Comparison of ENCODE assay signal across 8 cellular contexts in genomic region chr17:72539981-72540897, GRCh38.
A peak's percentile ranks its signal among the peaks of the same experiment; 100 is the strongest.
DNase-seq lines count a peak whose midpoint lies in the region; ATAC-seq, FAIRE-seq and TF ChIP-seq lines count a peak whose summit lies in the region.

No MANE protein-coding gene starts in this region.

- H3K9ac ChIP-seq in DND-41 (ENCODE audit: low read depth, low read length), result no peak overlapping the region
- no peak overlapping the region for H3K9ac ChIP-seq in HUES6 (ENCODE audit: low read length)
- no peak overlapping the region for H3K9ac ChIP-seq in neuronal stem cell (ENCODE audit: low read depth, low read length, poor library complexity)

- H4K91ac ChIP-seq in neuronal stem cell (ENCODE audit: low read depth, low read length, poor library complexity), result no peak overlapping the region

- no peaks in the 10 kb centered on the region for H3K9me3 ChIP-seq in DND-41 (ENCODE audit: insufficient read depth, low read length, severe bottlenecking)
- 0 out of 2 replicates have a peak, but pooled peaks cover 6% of the 10 kb centered on the region for H3K9me3 ChIP-seq in HUES6 (ENCODE audit: control insufficient read depth, insufficient read depth, low read depth, low read length)
- H3K9me3 ChIP-seq in neuronal stem cell (replicated peaks in 1 of 2; ENCODE audit: control insufficient read depth in 2 of 2, insufficient read depth in 1 of 2, low read depth in 1 of 2, low read length in 2 of 2), result no peaks in the 10 kb centered on the region
- H3K9me3 ChIP-seq in transverse colon, result no peaks in the 10 kb centered on the region

- H3K4me3 ChIP-seq in DND-41 (ENCODE audit: low read depth in 1 of 2, low read length in 2 of 2) (no peak overlapping the region), HUES6 (ENCODE audit: low read depth, low read length) (peak overlapping the region; percentile 39), neuronal stem cell (ENCODE audit: low read length in 2 of 2) (peak overlapping the region in 1 of 2 donors; percentile 46), transverse colon (peak overlapping the region in 2 of 4 donors; percentile 18 to 42)

- no peak overlapping the region; the same call in 1 of the 2 replicates for H3K4me2 ChIP-seq in DND-41 (ENCODE audit: insufficient read depth, low read length)
- no peak overlapping the region for H3K4me2 ChIP-seq in neuronal stem cell (ENCODE audit: insufficient read depth, low read length, poor library complexity, severe bottlenecking)

- peak overlapping the region; percentile 4 for H3K23ac ChIP-seq in neuronal stem cell (ENCODE audit: low read depth, low read length, poor library complexity)

- H2AFZ ChIP-seq in DND-41 (ENCODE audit: low read depth, low read length) (no peak overlapping the region), neuronal stem cell (ENCODE audit: low read length) (peak overlapping the region; percentile 94)

- peak overlapping the region; percentile 90 for H3K18ac ChIP-seq in neuronal stem cell (ENCODE audit: low read length)

- peaks cover 8% of the 10 kb centered on the region for H3K27me3 ChIP-seq in DND-41 (ENCODE audit: insufficient read depth, low read length, poor library complexity)
- no peaks in the 10 kb centered on the region for H3K27me3 ChIP-seq in HUES6 (ENCODE audit: control insufficient read depth, insufficient read depth, low read length)
- H3K27me3 ChIP-seq in foreskin keratinocyte, result no peaks in the 10 kb centered on the region
- peaks cover 0 to 3% (median 0%) of the 10 kb centered on the region in 3 experiments for H3K27me3 ChIP-seq in neuronal stem cell (ENCODE audit: control insufficient read depth in 3 of 3, insufficient read depth in 3 of 3, low read depth in 1 of 3, low read length in 3 of 3)
- no peaks in the 10 kb centered on the region for H3K27me3 ChIP-seq in transverse colon

- no peak for FAIRE-seq in RCC 7860 (lab: Jason Lieb, UNC)

- in situ Hi-C loops in transverse colon (cut with MboI; ENCODE audit: low pct_ligation_motif_present in 1 of 4, low pct_unique_long_range_greater_than_20kb in 1 of 4, low sequenced_read_pairs in 3 of 4), result loop anchor here (10.0 to 25.0 kb wide), 7 partner anchors 105 to 1903 kb away; no protein-coding TSS in a partner anchor

- peak; percentile 79 for TF ChIP-seq CTCF in DND-41 (IDR thresholded peaks at IDR 0.05; ENCODE audit: borderline replicate concordance, extremely low read depth, low read length, poor library complexity, severe bottlenecking)
- TF ChIP-seq CTCF in foreskin keratinocyte (conservative IDR thresholded peaks at IDR 0.05), result peak; percentile 93
- TF ChIP-seq CTCF in transverse colon (IDR thresholded peaks at IDR 0.05), result peak; percentile 67 to 91 (median 88)

- no peaks in the 10 kb centered on the region for H3K79me2 ChIP-seq in DND-41 (ENCODE audit: insufficient read depth, low read length)

- H2BK120ac ChIP-seq in neuronal stem cell (ENCODE audit: low read depth, low read length), result no peak overlapping the region

- no peak for TF ChIP-seq POLR2A in transverse colon (IDR thresholded peaks at IDR 0.05)

- H2BK15ac ChIP-seq in neuronal stem cell (ENCODE audit: low read length), result no peak overlapping the region

- H3K14ac ChIP-seq in neuronal stem cell (ENCODE audit: low read length), result no peak overlapping the region

- intact Hi-C loops in transverse colon (cut with DNase I; ENCODE audit: low total_unique reads), result loop anchor here (5.0 to 10.0 kb wide), 3 partner anchors 418 to 1903 kb away; partner anchors contain the start of gene SOX9

- peak overlapping the region; percentile 7 for H2BK5ac ChIP-seq in neuronal stem cell (ENCODE audit: low read length)

- H3K27ac ChIP-seq in DND-41 (ENCODE audit: low read length), result no peak overlapping the region
- no peak overlapping the region; the same call in 1 of the 2 replicates for H3K27ac ChIP-seq in HUES6 (ENCODE audit: low read depth, low read length)
- peak overlapping the region; percentile 40 for H3K27ac ChIP-seq in foreskin keratinocyte
- peak overlapping the region; percentile 14 for H3K27ac ChIP-seq in neuronal stem cell (replicated peaks; ENCODE audit: low read length)
- H3K27ac ChIP-seq in transverse colon, result peak overlapping the region; percentile 55 to 81 (median 78)

- peak overlapping the region; percentile 20 for H2AK5ac ChIP-seq in neuronal stem cell (ENCODE audit: low read depth, low read length)

- no peak overlapping the region for H2BK12ac ChIP-seq in neuronal stem cell (ENCODE audit: low read length)

- ATAC-seq in DND-41 (ENCODE audit: insufficient read depth, low read depth), result peak; percentile 80
- peak; percentile 83 for ATAC-seq in GM21515 (IDR thresholded peaks at IDR 0.05; ENCODE audit: unreplicated experiment)
- ATAC-seq in foreskin keratinocyte, result peak; percentile 90

- no peak for TF ChIP-seq EP300 in transverse colon (IDR thresholded peaks at IDR 0.05; ENCODE audit: low read depth)

- peaks cover 3% of the 10 kb centered on the region for H3K79me1 ChIP-seq in neuronal stem cell (ENCODE audit: low read depth, low read length)

- H3K4me1 ChIP-seq in DND-41 (ENCODE audit: insufficient read depth, low read length) (peaks cover 3% of the 10 kb centered on the region; the same call in 1 of the 2 replicates), HUES6 (ENCODE audit: control insufficient read depth, insufficient read depth, low read length) (peaks cover 19% of the 10 kb centered on the region), foreskin keratinocyte (no peaks in the 10 kb centered on the region), neuronal stem cell (ENCODE audit: control insufficient read depth in 2 of 2, insufficient read depth in 1 of 2, low read depth in 1 of 2, low read length in 2 of 2) (peaks cover 10 to 15% of the 10 kb centered on the region in 2 donors), transverse colon (peaks cover 0 to 19% (median 18%) of the 10 kb centered on the region in 4 donors)

- no peak overlapping the region for H3K4ac ChIP-seq in neuronal stem cell (ENCODE audit: low read length)

- 0 out of 2 replicates have a peak, but pooled peaks cover 3% of the 10 kb centered on the region for H4K20me1 ChIP-seq in DND-41 (ENCODE audit: insufficient read depth, low read length)

- no peak overlapping the region for H4K8ac ChIP-seq in neuronal stem cell (ENCODE audit: low read depth, low read length)

- no peaks in the 10 kb centered on the region for H3K36me3 ChIP-seq in DND-41 (ENCODE audit: insufficient read depth, low read length)
- no peaks in the 10 kb centered on the region for H3K36me3 ChIP-seq in HUES6 (ENCODE audit: control insufficient read depth, insufficient read depth, low read length)
- H3K36me3 ChIP-seq in neuronal stem cell (replicated peaks in 1 of 2; ENCODE audit: control insufficient read depth in 2 of 2, insufficient read depth in 2 of 2, low read length in 2 of 2), result no peaks in the 10 kb centered on the region
- H3K36me3 ChIP-seq in transverse colon, result no peaks in the 10 kb centered on the region

- DNase-seq in DND-41, result peak; percentile 59
- DNase-seq in RCC 7860 (ENCODE audit: low spot score), result peak; percentile 69
- DNase-seq in activated effector memory CD4-positive, alpha-beta T cell treated with Interleukin-2 at 50 U/mL for 16 hours, result peak; percentile 39
- DNase-seq in foreskin keratinocyte, result peak in 1 of 2 donors; percentile 39
- peak; percentile 76 for DNase-seq in neuronal stem cell (ENCODE audit: low spot score)
- peak; percentile 79 for DNase-seq in transverse colon

- WGBS in neuronal stem cell (ENCODE audit: extremely low coverage in 2 of 2, insufficient read length in 2 of 2, insufficient replicate concordance in 1 of 2), 2 donors, result no CpG with 5 or more reads among the region's 50 CpGs
- WGBS in transverse colon (ENCODE audit: low coverage in 1 of 2), 2 donors, result 19 to 31% methylated on average over 4 to 20 of the region's 50 CpGs

Comparison
In these comparisons a context has a peak if more than half of its experiments do, and no peak if none do; other contexts are left out.
1. H3K27ac ChIP-seq: peak in foreskin keratinocyte (single experiment), neuronal stem cell (single experiment) and transverse colon (4 of 4); none in DND-41 (single experiment) and HUES6 (single experiment).
2. Peak in every context shown above with its lines, with median percentiles within 50 percentile points of each other: ATAC-seq and CTCF ChIP-seq.